Comparison of ENCODE assay signal across 19 cellular contexts in the genomic region with DNA sequence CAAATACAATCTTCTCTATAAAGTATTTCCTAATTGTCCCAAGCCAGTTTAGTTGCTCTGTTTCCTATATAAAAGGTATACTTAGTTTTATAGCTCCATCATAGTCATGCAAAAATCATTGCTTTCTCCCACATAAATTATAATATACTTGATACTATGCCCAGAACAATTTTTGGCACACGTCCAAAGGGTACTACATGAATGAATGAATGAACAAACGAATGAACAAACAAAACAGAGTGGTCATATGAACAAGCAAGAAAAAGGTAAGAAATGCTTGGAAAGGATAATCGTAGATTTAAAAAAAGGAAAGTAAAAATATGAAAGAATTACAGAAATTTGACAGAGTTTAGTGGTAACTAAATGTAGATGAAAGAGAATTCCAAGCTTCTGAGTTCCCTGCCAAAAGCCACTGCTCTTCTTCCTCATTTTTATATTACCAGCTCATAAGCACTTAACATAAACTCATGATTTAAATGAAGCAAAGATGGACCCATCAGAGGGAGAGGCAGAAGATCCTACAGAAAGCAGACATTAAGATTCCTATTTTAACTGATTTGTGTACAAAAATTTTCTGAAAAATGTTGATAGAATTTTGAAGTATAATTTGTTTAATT.
A peak's percentile ranks its signal among the peaks of the same experiment; 100 is the strongest.
DNase-seq lines count a peak whose midpoint lies in the region; TF ChIP-seq lines count a peak whose summit lies in the region.
"Had no signal": no experiment of that assay in that cellular context is flagged by ENCODE, and none has a peak within 500 bp of the region (broad histone marks: within the 10 kb centered on the region; RNA-seq: fewer than 3 reads in every experiment).

No MANE protein-coding gene starts in this region.

- H3K4me2 ChIP-seq in hepatocyte, result no peak overlapping the region

- H3K9me2 ChIP-seq in hepatocyte (replicated peaks; ENCODE audit: insufficient read depth), result no peaks in the 10 kb centered on the region

- no peaks in the 10 kb centered on the region for H4K20me1 ChIP-seq in hepatocyte (ENCODE audit: insufficient read depth, poor library complexity, severe bottlenecking)

- H2AFZ ChIP-seq in hepatocyte, result no peak overlapping the region
- H2AFZ ChIP-seq: parathyroid adenoma had no signal

- no peaks in the 10 kb centered on the region for H3K27me3 ChIP-seq in MG63
- no peaks in the 10 kb centered on the region for H3K27me3 ChIP-seq in hepatocyte
- H3K27me3 ChIP-seq in Peyer's patch, result no peaks in the 10 kb centered on the region
- H3K27me3 ChIP-seq: left lung, vagina had no signal

- H3K27ac ChIP-seq in hepatocyte, result no peak overlapping the region
- H3K27ac ChIP-seq in Peyer's patch, result no peak overlapping the region
- H3K27ac ChIP-seq: KMS-11, parathyroid adenoma, vagina had no signal

- TF ChIP-seq CTCF in choroid plexus epithelial cell (conservative IDR thresholded peaks at IDR 0.05; ENCODE audit: low read depth, low read length) (no peak), osteocyte (IDR thresholded peaks at IDR 0.05) (no peak), hepatocyte (IDR thresholded peaks at IDR 0.05; ENCODE audit: poor library complexity) (no peak), Peyer's patch (IDR thresholded peaks at IDR 0.05) (no peak)

- H3K27ac Mint-ChIP-seq in osteocyte (ENCODE audit: unreplicated experiment), result peak overlapping the region; percentile 51

- no peaks in the 10 kb centered on the region for H3K9me3 ChIP-seq in MG63
- H3K9me3 ChIP-seq in hepatocyte (ENCODE audit: low read depth), result no peaks in the 10 kb centered on the region
- H3K9me3 ChIP-seq in Peyer's patch, result no peaks in the 10 kb centered on the region
- H3K9me3 ChIP-seq: left lung, vagina had no signal

- H3K36me3 ChIP-seq in MG63 (no peaks in the 10 kb centered on the region), hepatocyte (replicated peaks; ENCODE audit: insufficient read depth, low read depth) (no peaks in the 10 kb centered on the region), Peyer's patch (no peaks in the 10 kb centered on the region)
- H3K36me3 ChIP-seq: left lung, vagina had no signal

- H3K4me3 ChIP-seq in MG63, result no peak overlapping the region
- no peak overlapping the region for H3K4me3 ChIP-seq in choroid plexus epithelial cell (ENCODE audit: low read depth, low read length)
- no peak overlapping the region for H3K4me3 ChIP-seq in hepatocyte
- H3K4me3 ChIP-seq in Peyer's patch, result no peak overlapping the region
- H3K4me3 ChIP-seq: left lung, vagina had no signal

- no peak overlapping the region for H3K4me3 Mint-ChIP-seq in osteocyte (ENCODE audit: unreplicated experiment)

- peaks cover 26% of the 10 kb centered on the region for H3K4me1 Mint-ChIP-seq in osteocyte (ENCODE audit: unreplicated experiment)

- no peaks in the 10 kb centered on the region for H3K36me3 Mint-ChIP-seq in osteocyte (ENCODE audit: unreplicated experiment)
- H3K36me3 Mint-ChIP-seq: CD4-positive, CD25-positive, alpha-beta regulatory T cell had no signal

- no peak for TF ChIP-seq POLR2A in Peyer's patch (IDR thresholded peaks at IDR 0.05)

- peak; percentile 65 for DNase-seq in EL
- peak; percentile 3 for DNase-seq in MG63
- DNase-seq in choroid plexus epithelial cell (ENCODE audit: low read depth), result peak; percentile 26
- DNase-seq in osteocyte (ENCODE audit: extremely low spot score, unreplicated experiment), result no peak
- no peak for DNase-seq in DMS153 treated with DMSO at 0.1 percent for 48 hours (lab: John Stamatoyannopoulos, UW; ENCODE audit: unreplicated experiment)
- no peak for DNase-seq in hepatocyte (ENCODE audit: low spot score)
- no peak for DNase-seq in Peyer's patch
- DNase-seq: activated naive CD4-positive, alpha-beta T cell treated with anti-CD3 and anti-CD28 coated beads, Interleukin-2, amount 50 U/mL, for 16 hours; CD4-positive, CD25-positive, alpha-beta regulatory T cell; GDM1; left lung; NCI-H1930; NCI-H82; stimulated activated CD4-positive, alpha-beta T cell treated with anti-CD3 and anti-CD28 coated beads, Interleukin-12 subunit alpha, Interleukin-12 subunit beta, amount 100 ng/mL, for 4 hours had no signal

- H3K9me3 Mint-ChIP-seq in osteocyte (ENCODE audit: unreplicated experiment), result no peaks in the 10 kb centered on the region
- H3K9me3 Mint-ChIP-seq: stimulated activated naive CD8-positive, alpha-beta T cell treated with anti-CD3 and anti-CD28 coated beads, Interleukin-15, amount 100 ng/mL, for 72 hours; T-helper 1 cell treated with Interleukin-12 subunit alpha and Interleukin-12 subunit beta and Interleukin-4 antibody, amounts not matched to agents 30 μg/mL and 1 μg/mL, for 36 hours had no signal

- peaks cover 24% of the 10 kb centered on the region for H3K4me1 ChIP-seq in hepatocyte (ENCODE audit: insufficient read depth)
- H3K4me1 ChIP-seq in Peyer's patch, result peaks cover 0 to 9% (median 0%) of the 10 kb centered on the region in 4 donors
- H3K4me1 ChIP-seq: left lung, parathyroid adenoma had no signal

- 88% methylated on average over 3 of the region's 3 CpGs for WGBS in hepatocyte (ENCODE audit: low lambda C conversion rate, missing lambda C conversion rate)

- H3K27me3 Mint-ChIP-seq in osteocyte (ENCODE audit: unreplicated experiment), result no peaks in the 10 kb centered on the region
- H3K27me3 Mint-ChIP-seq: CD4-positive, CD25-positive, alpha-beta regulatory T cell had no signal

- no peaks in the 10 kb centered on the region for H3K79me2 ChIP-seq in hepatocyte
- H3K79me2 ChIP-seq: parathyroid adenoma had no signal

Comparison
In these comparisons a context has a peak if more than half of its experiments do, and no peak if none do; other contexts are left out.
1. DNase-seq: peak in EL (single experiment), MG63 (single experiment) and choroid plexus epithelial cell (single experiment); none in osteocyte (single experiment), DMS153 treated with DMSO at 0.1 percent for 48 hours (single experiment), hepatocyte (single experiment) and Peyer's patch (0 of 3).